In genomic region chr3:155560594-155560993, GRCh38 we compare ENCODE assay signal across 1 cellular context.
TF ChIP-seq lines count a peak whose summit lies in the region.

No MANE protein-coding gene starts in this region.

TF ChIP-seq in GM23338, 12 proteins besides CTCF, POLR2A, EP300 and RAD21:
- TF ChIP-seq ZNF462 (CRISPR knock-in tag; IDR thresholded peaks at IDR 0.05), result no peak
TF ChIP-seq in GM23338: peak in this region for 0.
